In the genomic region with DNA sequence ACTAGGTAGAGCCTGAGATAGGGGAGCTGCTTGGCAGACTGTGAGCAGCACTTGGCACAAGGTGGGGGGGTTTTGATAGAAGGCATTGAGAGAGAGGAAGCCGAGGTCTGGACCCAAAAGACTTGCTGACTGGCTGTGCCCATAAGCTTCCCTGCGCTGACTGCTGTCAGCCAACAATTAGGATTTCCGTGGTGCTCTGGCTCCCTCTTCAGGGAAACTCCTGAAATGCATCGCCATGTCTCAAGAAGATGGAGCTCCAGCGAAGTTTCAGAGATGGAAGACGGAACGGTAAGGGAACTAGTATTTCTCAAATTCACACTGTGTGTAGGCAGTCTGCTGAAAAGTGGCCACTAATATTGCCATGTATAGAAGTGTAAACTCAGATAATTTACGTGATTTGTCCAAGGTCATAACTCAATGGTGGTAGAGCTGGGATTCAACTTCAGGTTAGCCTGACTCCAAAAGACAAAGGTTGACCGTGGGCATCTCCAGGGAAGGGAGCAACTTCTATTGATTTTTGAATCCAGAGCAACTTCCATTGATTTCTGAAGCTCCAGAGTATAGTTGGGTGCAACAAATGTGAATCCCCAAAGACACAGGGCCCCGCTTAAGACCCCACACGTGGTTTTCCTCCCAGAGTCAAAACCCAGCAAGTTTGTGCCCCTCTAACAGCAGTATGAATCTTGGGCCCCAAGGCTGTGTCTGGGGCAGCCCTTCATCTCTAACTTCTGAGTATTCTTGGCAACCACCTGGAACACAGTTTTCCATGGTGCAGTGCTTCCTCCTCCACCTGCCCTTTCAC, we compare ENCODE assay signal across 8 cellular contexts. TPM values are rescaled to one million over a fixed set of nuclear protein-coding genes. Genes with fewer than 3 reads are reported as not detected.
DNase-seq lines count a peak whose midpoint lies in the region; ATAC-seq and TF ChIP-seq lines count a peak whose summit lies in the region.

No MANE protein-coding gene starts in this region.

- no peaks in the 10 kb centered on the region for H3K36me3 ChIP-seq in IMR-90 (ENCODE audit: control insufficient read depth, insufficient read depth, low read length)
- no peaks in the 10 kb centered on the region for H3K36me3 ChIP-seq in osteoblast (ENCODE audit: insufficient read depth, low read length)
- no peaks in the 10 kb centered on the region for H3K36me3 ChIP-seq in suprapubic skin

- H2BK20ac ChIP-seq in IMR-90 (ENCODE audit: low read depth, low read length): no peak overlapping the region

- H3K79me1 ChIP-seq in IMR-90 (ENCODE audit: low read depth in 1 of 2, low read length in 2 of 2): no peaks in the 10 kb centered on the region

- H2AK5ac ChIP-seq in IMR-90 (ENCODE audit: low read depth, low read length): no peak overlapping the region

- no peak overlapping the region for H3K56ac ChIP-seq in IMR-90 (ENCODE audit: extremely low read depth, insufficient read depth, low read length)

- no peak overlapping the region for H2BK5ac ChIP-seq in IMR-90 (ENCODE audit: low read depth, low read length, poor library complexity, severe bottlenecking)

- H3K9me1 ChIP-seq in IMR-90 (ENCODE audit: insufficient read depth, low read length): no peaks in the 10 kb centered on the region

- H2BK120ac ChIP-seq in IMR-90 (ENCODE audit: low read depth, low read length): no peak overlapping the region

- no peaks in the 10 kb centered on the region for H3K79me2 ChIP-seq in osteoblast (ENCODE audit: insufficient read depth, low read length)

- peak; percentile 77 for TF ChIP-seq RAD21 in IMR-90 (IDR thresholded peaks at IDR 0.05; ENCODE audit: low read length)

- DNase-seq in GDM1 (lab: John Stamatoyannopoulos, UW) (peak; percentile 65), IMR-90 (peak; percentile 65), RPMI8226 (peak; percentile 87), fibroblast of villous mesenchyme (ENCODE audit: low read depth) (peak; percentile 62), osteoblast (ENCODE audit: insufficient read length, low spot score, missing footprints) (peak; percentile 74), suprapubic skin (ENCODE audit: low spot score in 2 of 2) (peak in 1 of 2 donors; percentile 82)
- DNase-seq in activated T-cell treated with anti-CD3 and anti-CD28 coated beads, Interleukin-2, amount 50 U/mL, for 72 hours: peak; percentile 77 to 83

- peaks cover 5% of the 10 kb centered on the region for H3K27me3 Mint-ChIP-seq in activated T-cell treated with anti-CD3 and anti-CD28 coated beads, Interleukin-2, amount 50 U/mL, for 72 hours (ENCODE audit: low read depth)

- H3K14ac ChIP-seq in IMR-90 (replicated peaks; ENCODE audit: low read depth, low read length): no peak overlapping the region

- POLR2A ChIA-PET in IMR-90 (lab: Charles Lee; ENCODE audit: unreplicated experiment): no interaction called here

- no peak overlapping the region for H3K27ac Mint-ChIP-seq in activated T-cell treated with anti-CD3 and anti-CD28 coated beads, Interleukin-2, amount 50 U/mL, for 72 hours

- TF ChIP-seq POLR2A in IMR-90 (IDR thresholded peaks at IDR 0.05; ENCODE audit: low read depth, low read length) (no peak), suprapubic skin (IDR thresholded peaks at IDR 0.05) (no peak)

- no peak overlapping the region for H3K18ac ChIP-seq in IMR-90 (ENCODE audit: low read depth, low read length)

- H3K36me3 Mint-ChIP-seq in activated T-cell treated with anti-CD3 and anti-CD28 coated beads, Interleukin-2, amount 50 U/mL, for 72 hours (ENCODE audit: insufficient read depth in 2 of 2): no peaks in the 10 kb centered on the region

- no peak overlapping the region for H4K91ac ChIP-seq in IMR-90 (ENCODE audit: insufficient read depth, low read depth, low read length)

- H2AFZ ChIP-seq in IMR-90 (replicated peaks; ENCODE audit: low read length, poor library complexity) (peak overlapping the region; percentile 18), osteoblast (ENCODE audit: low read length) (peak overlapping the region; percentile 83)

- ATAC-seq in IMR-90 (ENCODE audit: low read depth) (peak; percentile 88), HG02763 (IDR thresholded peaks at IDR 0.05; ENCODE audit: unreplicated experiment) (no peak)
- peak; percentile 40 to 51 for ATAC-seq in activated T-cell treated with anti-CD3 and anti-CD28 coated beads, Interleukin-2, amount 50 U/mL, for 72 hours (replicated peaks in 1 of 2)

- no peak overlapping the region for H3K23ac ChIP-seq in IMR-90 (ENCODE audit: low read depth, low read length)

- no peaks in the 10 kb centered on the region for H3K27me3 ChIP-seq in IMR-90 (ENCODE audit: control insufficient read depth, insufficient read depth, low read length)
- peaks cover 3% of the 10 kb centered on the region for H3K27me3 ChIP-seq in osteoblast (ENCODE audit: insufficient read depth, low read length)
- H3K27me3 ChIP-seq in suprapubic skin: no peaks in the 10 kb centered on the region

- H3K9me3 ChIP-seq in IMR-90 (ENCODE audit: control insufficient read depth, insufficient read depth, low read length) (no peaks in the 10 kb centered on the region), osteoblast (ENCODE audit: low read depth, low read length) (no peaks in the 10 kb centered on the region), suprapubic skin (no peaks in the 10 kb centered on the region)

- no peaks in the 10 kb centered on the region for H4K20me1 ChIP-seq in IMR-90 (ENCODE audit: insufficient read depth, low read length)
- H4K20me1 ChIP-seq in osteoblast (ENCODE audit: insufficient read depth, low read length): no peaks in the 10 kb centered on the region

- H3K9me3 Mint-ChIP-seq in activated T-cell treated with anti-CD3 and anti-CD28 coated beads, Interleukin-2, amount 50 U/mL, for 72 hours: no peaks in the 10 kb centered on the region

- H3K9ac ChIP-seq in IMR-90 (ENCODE audit: low read depth, low read length): no peak overlapping the region

- H3K4me1 Mint-ChIP-seq in activated T-cell treated with anti-CD3 and anti-CD28 coated beads, Interleukin-2, amount 50 U/mL, for 72 hours (ENCODE audit: low read depth): peaks cover 33% of the 10 kb centered on the region

- H4K5ac ChIP-seq in IMR-90 (ENCODE audit: low read depth, low read length): no peak overlapping the region

- H3K4me3 Mint-ChIP-seq in activated T-cell treated with anti-CD3 and anti-CD28 coated beads, Interleukin-2, amount 50 U/mL, for 72 hours: no peak overlapping the region

- intact Hi-C loops in IMR-90 (cut with micrococcal nuclease): loop anchor here (1.0 to 5.0 kb wide), 3 partner anchors 111 to 406 kb away; no protein-coding TSS in a partner anchor

- no peak overlapping the region for H3K4me3 ChIP-seq in IMR-90 (ENCODE audit: insufficient read depth, low read depth, low read length)
- H3K4me3 ChIP-seq in fibroblast of villous mesenchyme (ENCODE audit: low read depth, low read length): no peak overlapping the region
- no peak overlapping the region for H3K4me3 ChIP-seq in osteoblast (ENCODE audit: insufficient read depth, low read length)
- no peak overlapping the region for H3K4me3 ChIP-seq in suprapubic skin

- H3K4me2 ChIP-seq in IMR-90 (ENCODE audit: low read depth, low read length) (no peak overlapping the region), osteoblast (ENCODE audit: insufficient read depth, low read length) (peak overlapping the region; percentile 55)

- H3K4ac ChIP-seq in IMR-90 (ENCODE audit: low read depth, low read length): no peak overlapping the region

- H3K4me1 ChIP-seq in IMR-90 (ENCODE audit: control insufficient read depth, insufficient read depth, low read length): no peaks in the 10 kb centered on the region
- peaks cover 8% of the 10 kb centered on the region for H3K4me1 ChIP-seq in osteoblast (ENCODE audit: insufficient read depth, low read length)
- H3K4me1 ChIP-seq in suprapubic skin: peaks cover 8% of the 10 kb centered on the region

- no peak overlapping the region for H3K27ac ChIP-seq in IMR-90 (ENCODE audit: insufficient read depth, low read length)
- no peak overlapping the region for H3K27ac ChIP-seq in osteoblast (ENCODE audit: low read depth, low read length)
- H3K27ac ChIP-seq in suprapubic skin: no peak overlapping the region

- no peak overlapping the region for H2BK15ac ChIP-seq in IMR-90 (ENCODE audit: low read depth, low read length)

- in situ Hi-C loops in IMR-90 (cut with MboI; ENCODE audit: low sequenced_read_pairs): no loop called here

- BruUV-seq in IMR-90 (replicated peaks; lab: Mats Ljungman, UMichigan): no TSS peak

- peak; percentile 82 for TF ChIP-seq CTCF in IMR-90 (conservative IDR thresholded peaks at IDR 0.05; ENCODE audit: low read depth, low read length)
- peak; percentile 80 for TF ChIP-seq CTCF in fibroblast of villous mesenchyme (IDR thresholded peaks at IDR 0.05; ENCODE audit: insufficient read depth, low read depth, low read length)
- peak; percentile 94 for TF ChIP-seq CTCF in osteoblast (IDR thresholded peaks at IDR 0.05; ENCODE audit: extremely low read depth, low read depth, low read length)
- peak; percentile 83 to 90 for TF ChIP-seq CTCF in suprapubic skin (IDR thresholded peaks at IDR 0.05)

- no peak overlapping the region for H4K8ac ChIP-seq in IMR-90 (ENCODE audit: low read depth in 2 of 2, low read length in 2 of 2)

- peak overlapping the region; percentile 48 for H2AK9ac ChIP-seq in IMR-90 (replicated peaks; ENCODE audit: low read depth, low read length, poor library complexity)

- dilution Hi-C loops in IMR-90 (cut with HindIII; ENCODE audit: low sequenced_read_pairs, unreplicated experiment): no loop called here

- CTCF ChIA-PET in IMR-90 (lab: Yijun Ruan, JAX): interaction anchor here (0.6 to 1.8 kb wide), 15 partner anchors 9 to 406 kb away, joined by 3 to 10 read pairs (median 4); no protein-coding TSS in a partner anchor

- no peak for TF ChIP-seq EP300 in suprapubic skin (IDR thresholded peaks at IDR 0.05)

- 25% methylated on average over 2 of the region's 11 CpGs; no CpG with 5 or more reads in 1 of the 2 experiments for WGBS in IMR-90 (ENCODE audit: extremely low coverage in 2 of 2, insufficient read length in 1 of 2), 2 experiments
- 31% methylated on average over 10 of the region's 11 CpGs for WGBS in suprapubic skin

RNA-seq across cellular contexts. Expression of a gene that starts 44.5 kb away (rescaled TPM):
- total RNA-seq in IMR-90 (2012; rRNA removed) (not detected in 2 replicates), fibroblast of villous mesenchyme (not detected in 2 replicates), osteoblast (not detected in 2 replicates), suprapubic skin (10 to 100 TPM in 1 of 4 donors, 1 to 10 TPM in 2, under 1 TPM in 1; 0.72 to 12.6 (median 5.4) TPM)
- not detected in 2 replicates for polyA plus RNA-seq in IMR-90 (2012; rRNA removed)
- polyA plus RNA-seq in IMR-90 (2012; cell fraction: cytosol; rRNA removed): not detected in 2 replicates
- not detected in 2 replicates for polyA plus RNA-seq in IMR-90 (2012; cell fraction: nucleus; rRNA removed; ENCODE audit: low replicate concordance)
- not detected for total RNA-seq in activated T-cell treated with anti-CD3 and anti-CD28 coated beads, Interleukin-2, amount 50 U/mL, for 72 hours

RNA-seq across cellular contexts. Expression of a gene that starts 52.0 kb away (rescaled TPM):
- total RNA-seq in IMR-90 (2012; rRNA removed): not detected in 2 replicates
- polyA plus RNA-seq in IMR-90 (2012; rRNA removed): not detected in 2 replicates
- not detected in 2 replicates for polyA plus RNA-seq in IMR-90 (2012; cell fraction: cytosol; rRNA removed)
- polyA plus RNA-seq in IMR-90 (2012; cell fraction: nucleus; rRNA removed; ENCODE audit: low replicate concordance): not detected in 2 replicates
- not detected for total RNA-seq in activated T-cell treated with anti-CD3 and anti-CD28 coated beads, Interleukin-2, amount 50 U/mL, for 72 hours
- total RNA-seq in fibroblast of villous mesenchyme: not detected in 2 replicates
- not detected in 2 replicates for total RNA-seq in osteoblast
- total RNA-seq in suprapubic skin: 100 to 1,000 TPM in 3 of 4 donors, 10 to 100 TPM in 1; 41.1 to 222 (median 140) TPM

RNA-seq across cellular contexts. Expression of a gene that starts 55.7 kb away (rescaled TPM):
- not detected in 2 replicates for total RNA-seq in IMR-90 (2012; rRNA removed)
- not detected in 2 replicates for polyA plus RNA-seq in IMR-90 (2012; rRNA removed)
- not detected in 2 replicates for polyA plus RNA-seq in IMR-90 (2012; cell fraction: cytosol; rRNA removed)
- polyA plus RNA-seq in IMR-90 (2012; cell fraction: nucleus; rRNA removed; ENCODE audit: low replicate concordance): not detected in 2 replicates
- total RNA-seq in activated T-cell treated with anti-CD3 and anti-CD28 coated beads, Interleukin-2, amount 50 U/mL, for 72 hours: not detected
- total RNA-seq in fibroblast of villous mesenchyme: not detected in 2 replicates
- not detected in 2 replicates for total RNA-seq in osteoblast
- total RNA-seq in suprapubic skin: 100 to 1,000 TPM in 3 of 4 donors, 10 to 100 TPM in 1; 19.1 to 228 (median 129) TPM

Comparison
In these comparisons a context has a peak if more than half of its experiments do, and no peak if none do; other contexts are left out.
1. RNA of a gene that starts 52.0 kb away (total RNA-seq): 41.1 to 222 TPM in suprapubic skin; not detected in IMR-90, not detected in activated T-cell treated with anti-CD3 and anti-CD28 coated beads, Interleukin-2, amount 50 U/mL, for 72 hours, not detected in fibroblast of villous mesenchyme and not detected in osteoblast; every median in the first group is over 10 times any median in the second.
2. RNA of a gene that starts 55.7 kb away (total RNA-seq): 19.1 to 228 TPM in suprapubic skin; not detected in IMR-90, not detected in activated T-cell treated with anti-CD3 and anti-CD28 coated beads, Interleukin-2, amount 50 U/mL, for 72 hours, not detected in fibroblast of villous mesenchyme and not detected in osteoblast; every median in the first group is over 10 times any median in the second.
3. Peak in every context shown above with its lines, with median percentiles within 50 percentile points of each other: CTCF ChIP-seq.